30 cellular contexts compared by ENCODE assay signal in the genomic region with DNA sequence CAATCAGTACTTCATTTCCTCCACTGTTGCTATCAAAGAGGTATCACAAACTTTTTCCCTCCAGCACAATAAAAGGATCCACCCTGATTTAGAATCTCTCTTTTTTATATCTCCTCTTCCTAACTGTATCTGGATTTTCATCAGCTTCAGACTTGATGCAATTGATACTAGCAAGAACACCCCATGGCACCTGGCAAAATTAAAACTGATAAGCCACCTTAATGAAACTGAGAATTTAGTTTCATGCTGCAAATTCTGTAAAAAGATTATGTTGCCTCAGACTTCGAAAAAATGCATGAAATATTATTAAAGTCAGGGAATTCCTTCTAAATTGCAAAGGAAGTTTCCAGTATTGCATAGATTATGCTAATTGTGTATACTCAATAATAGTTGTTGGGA.
"Had no signal": no experiment of that assay in that cellular context is flagged by ENCODE, and none has a peak within 500 bp of the region (broad histone marks: within the 10 kb centered on the region; RNA-seq: fewer than 3 reads in every experiment).

No MANE protein-coding gene starts in this region.

- H3K9me3 ChIP-seq: MG63 had no signal

- DNase-seq: Karpas-422, Kasumi-1, MG63, MM.1S, MV-4-11, NCI-H1048, NCI-H1092, NCI-H1092 treated with DMSO at 0.1 percent for 48 hours, NCI-H1105, NCI-H1105 treated with DMSO at 0.1 percent for 48 hours, NCI-H1417 treated with DMSO at 0.1 percent for 48 hours, NCI-H1436, NCI-H1436 treated with DMSO at 0.1 percent for 48 hours, NCI-H146, NCI-H1694, NCI-H1694 treated with DMSO at 0.1 percent for 48 hours, NCI-H187, NCI-H187 treated with DMSO at 0.1 percent for 48 hours, NCI-H1930, NCI-H2029, NCI-H2029 treated with DMSO at 0.1 percent for 48 hours, NCI-H2081 treated with DMSO at 0.1 percent for 48 hours, NCI-H2107, NCI-H2227 treated with DMSO at 0.1 percent for 48 hours, NCI-H226, NCI-H345, NCI-H446, NCI-H446 treated with DMSO at 0.1 percent for 48 hours, NCI-H510A had no signal

- H3K4me3 ChIP-seq: MG63 had no signal

- H3K36me3 ChIP-seq: MG63 had no signal

- H3K27me3 ChIP-seq: MG63 had no signal

- H3K9ac ChIP-seq: KMS-11 had no signal

- H3K27ac ChIP-seq: KMS-11 had no signal

- H3K4me2 ChIP-seq: KMS-11 had no signal
